28 cellular contexts compared by ENCODE assay signal in genomic region chrX:44572340-44572938, GRCh38.
"Had no signal": no experiment of that assay in that cellular context is flagged by ENCODE, and none has a peak within 500 bp of the region (broad histone marks: within the 10 kb centered on the region; RNA-seq: fewer than 3 reads in every experiment).

No MANE protein-coding gene starts in this region.

- H3K27me3 Mint-ChIP-seq: activated CD4-positive, alpha-beta memory T cell treated with anti-CD3 and anti-CD28 coated beads for 36 hours; activated CD4-positive, alpha-beta T cell treated with anti-CD3 and anti-CD28 coated beads for 36 hours; activated CD4-positive, alpha-beta T cell treated with anti-CD3 and anti-CD28 coated beads, Interleukin-2, amount 10 ng/mL, durations not matched to agents 24 days and 14 days; activated CD8-positive, alpha-beta memory T cell treated with anti-CD3 and anti-CD28 coated beads, Interleukin-2, amount 10 ng/mL, durations not matched to agents 7 days and 5 days; activated naive CD8-positive, alpha-beta T cell; effector memory CD8-positive, alpha-beta T cell had no signal

- H3K4me3 ChIP-seq: adrenal gland, body of pancreas, esophagus squamous epithelium, gastroesophageal sphincter had no signal

- DNase-seq: activated CD4-positive, alpha-beta memory T cell treated with anti-CD3 and anti-CD28 coated beads for 36 hours; activated CD4-positive, alpha-beta T cell treated with anti-CD3 and anti-CD28 coated beads for 36 hours; activated CD4-positive, alpha-beta T cell treated with anti-CD3 and anti-CD28 coated beads, Interleukin-2, amount 10 ng/mL, durations not matched to agents 24 days and 14 days; activated CD4-positive, CD25-positive, alpha-beta regulatory T cell; activated CD4-positive, CD25-positive, alpha-beta regulatory T cell treated with anti-CD3 and anti-CD28 coated beads, Interleukin-2, amount 50 U/mL, for 72 hours; activated CD8-positive, alpha-beta memory T cell treated with anti-CD3 and anti-CD28 coated beads, Interleukin-2, amount 10 ng/mL, durations not matched to agents 7 days and 5 days; activated CD8-positive, alpha-beta memory T cell treated with anti-CD3 and anti-CD28 coated beads, Interleukin-2, amount 50 U/mL, for 4 hours; activated CD8-positive, alpha-beta T cell treated with anti-CD3 and anti-CD28 coated beads, Interleukin-2, amount 10 ng/mL, durations not matched to agents 7 days and 5 days; activated gamma-delta T cell; activated naive CD4-positive, alpha-beta T cell treated with anti-CD3 and anti-CD28 coated beads, Interleukin-2, amount 50 U/mL, for 16 hours; activated naive CD4-positive, alpha-beta T cell treated with Interleukin-2 at 50 U/mL for 16 hours; activated T-cell treated with anti-CD3 and anti-CD28 coated beads, Interleukin-2, amount 50 U/mL, for 1 hour; activated T-cell treated with anti-CD3 and anti-CD28 coated beads, Interleukin-2, amount 50 U/mL, for 72 hours; adrenal gland; amygdala; aorta; body of pancreas; caudate nucleus; cortex of kidney; dermis blood vessel endothelial cell; effector CD4-positive, alpha-beta T cell; effector memory CD8-positive, alpha-beta T cell; esophagus squamous epithelium; foreskin melanocyte; T-helper 2 cell had no signal

- H3K4me1 Mint-ChIP-seq: activated CD4-positive, alpha-beta T cell treated with anti-CD3 and anti-CD28 coated beads for 36 hours; activated CD4-positive, alpha-beta T cell treated with anti-CD3 and anti-CD28 coated beads, Interleukin-2, amount 10 ng/mL, durations not matched to agents 24 days and 14 days; activated CD8-positive, alpha-beta memory T cell treated with anti-CD3 and anti-CD28 coated beads, Interleukin-2, amount 10 ng/mL, durations not matched to agents 7 days and 5 days had no signal

- H3K27me3 ChIP-seq: adrenal gland, body of pancreas, esophagus squamous epithelium, gastroesophageal sphincter had no signal

- H3K4me1 ChIP-seq: adrenal gland, body of pancreas, esophagus squamous epithelium, gastroesophageal sphincter had no signal

- H3K36me3 ChIP-seq: adrenal gland, esophagus squamous epithelium, gastroesophageal sphincter had no signal

- ATAC-seq: activated CD4-positive, alpha-beta T cell treated with anti-CD3 and anti-CD28 coated beads for 36 hours; activated CD8-positive, alpha-beta memory T cell treated with anti-CD3 and anti-CD28 coated beads, Interleukin-2, amount 10 ng/mL, durations not matched to agents 7 days and 5 days; activated CD8-positive, alpha-beta T cell treated with anti-CD3 and anti-CD28 coated beads, Interleukin-2, amount 10 ng/mL, durations not matched to agents 7 days and 5 days; activated T-cell treated with anti-CD3 and anti-CD28 coated beads, Interleukin-2, amount 50 U/mL, for 72 hours; body of pancreas; effector memory CD8-positive, alpha-beta T cell; gastroesophageal sphincter had no signal

- H3K27ac Mint-ChIP-seq: activated CD4-positive, alpha-beta memory T cell treated with anti-CD3 and anti-CD28 coated beads for 36 hours; activated CD4-positive, alpha-beta T cell treated with anti-CD3 and anti-CD28 coated beads for 36 hours; activated CD4-positive, alpha-beta T cell treated with anti-CD3 and anti-CD28 coated beads, Interleukin-2, amount 10 ng/mL, durations not matched to agents 24 days and 14 days; activated CD8-positive, alpha-beta memory T cell treated with anti-CD3 and anti-CD28 coated beads, Interleukin-2, amount 10 ng/mL, durations not matched to agents 7 days and 5 days; activated CD8-positive, alpha-beta T cell treated with anti-CD3 and anti-CD28 coated beads, Interleukin-2, amount 10 ng/mL, durations not matched to agents 7 days and 5 days; activated naive CD8-positive, alpha-beta T cell; activated T-cell treated with anti-CD3 and anti-CD28 coated beads, Interleukin-2, amount 50 U/mL, for 72 hours; effector memory CD8-positive, alpha-beta T cell had no signal

- H3K27ac ChIP-seq: adrenal gland, body of pancreas, esophagus squamous epithelium, gastroesophageal sphincter had no signal

- H3K4me3 Mint-ChIP-seq: activated CD4-positive, alpha-beta memory T cell treated with anti-CD3 and anti-CD28 coated beads for 36 hours; activated CD4-positive, alpha-beta T cell treated with anti-CD3 and anti-CD28 coated beads for 36 hours; activated CD4-positive, alpha-beta T cell treated with anti-CD3 and anti-CD28 coated beads, Interleukin-2, amount 10 ng/mL, durations not matched to agents 24 days and 14 days; activated CD8-positive, alpha-beta memory T cell treated with anti-CD3 and anti-CD28 coated beads, Interleukin-2, amount 10 ng/mL, durations not matched to agents 7 days and 5 days; activated CD8-positive, alpha-beta T cell treated with anti-CD3 and anti-CD28 coated beads, Interleukin-2, amount 10 ng/mL, durations not matched to agents 7 days and 5 days; activated naive CD8-positive, alpha-beta T cell; activated T-cell treated with anti-CD3 and anti-CD28 coated beads, Interleukin-2, amount 50 U/mL, for 72 hours; effector memory CD8-positive, alpha-beta T cell had no signal

- H3K36me3 Mint-ChIP-seq: activated CD4-positive, alpha-beta memory T cell treated with anti-CD3 and anti-CD28 coated beads for 36 hours had no signal

- FAIRE-seq: colon had no signal

- H3K9me3 ChIP-seq: adrenal gland, body of pancreas had no signal
